In the genomic region with DNA sequence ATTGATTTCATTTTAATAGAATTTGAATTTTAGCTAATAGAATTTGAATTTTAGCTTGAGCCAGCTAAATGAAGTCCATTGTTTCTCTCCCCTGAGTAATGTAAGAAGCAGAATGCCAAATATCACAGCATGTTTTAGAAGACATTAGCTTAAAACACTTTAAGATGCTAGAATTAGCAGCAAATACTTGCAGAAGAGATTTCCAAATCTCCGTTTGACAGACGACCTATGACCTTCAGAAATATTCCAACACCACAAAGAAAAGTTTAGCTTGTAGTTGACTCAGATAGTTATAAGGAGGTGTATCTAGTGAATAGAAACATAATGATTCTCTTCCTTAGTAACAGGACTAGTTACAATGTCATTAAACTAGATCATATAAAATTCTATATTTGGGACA, we compare ENCODE assay signal across 28 cellular contexts. TPM values are rescaled to one million over a fixed set of nuclear protein-coding genes. Genes with fewer than 3 reads are reported as not detected.
"Had no signal": no experiment of that assay in that cellular context is flagged by ENCODE, and none has a peak within 500 bp of the region (broad histone marks: within the 10 kb centered on the region; RNA-seq: fewer than 3 reads in every experiment).

No MANE protein-coding gene starts in this region.

- ATAC-seq: left ventricle myocardium superior; naive thymus-derived CD8-positive, alpha-beta T cell; stimulated activated naive B cell treated with anti-CD40 and anti-IgM and Interleukin-4, amounts not matched to agents 10 μg/mL and 1 μg/mL and 100 μg/mL, for 72 hours had no signal

- H3K4me3 Mint-ChIP-seq: activated B cell treated with CpG ODN at 0.5 μM for 24 hours; activated CD4-positive, alpha-beta memory T cell treated with anti-CD3 and anti-CD28 coated beads for 36 hours; activated naive CD4-positive, alpha-beta T cell treated with anti-CD3 and anti-CD28 coated beads, Interleukin-2, amount 10 ng/mL, durations not matched to agents 7 days and 5 days; mesothelial cell of epicardium; naive thymus-derived CD8-positive, alpha-beta T cell; stimulated activated naive B cell treated with anti-CD40 and anti-IgM and Interleukin-4, amounts not matched to agents 10 μg/mL and 1 μg/mL and 100 μg/mL, for 72 hours; T-helper 1 cell treated with Interleukin-12 subunit alpha and Interleukin-12 subunit beta and Interleukin-4 antibody, amounts not matched to agents 30 μg/mL and 1 μg/mL, for 36 hours; type B pancreatic cell had no signal

- H3K27me3 Mint-ChIP-seq: activated B cell treated with CpG ODN at 0.5 μM for 24 hours; activated CD4-positive, alpha-beta memory T cell treated with anti-CD3 and anti-CD28 coated beads for 36 hours; activated naive CD4-positive, alpha-beta T cell treated with anti-CD3 and anti-CD28 coated beads, Interleukin-2, amount 10 ng/mL, durations not matched to agents 7 days and 5 days; naive thymus-derived CD8-positive, alpha-beta T cell; stimulated activated naive B cell treated with anti-CD40 and anti-IgM and Interleukin-4, amounts not matched to agents 10 μg/mL and 1 μg/mL and 100 μg/mL, for 72 hours; type B pancreatic cell had no signal

- H3K27ac Mint-ChIP-seq: activated B cell treated with CpG ODN at 0.5 μM for 24 hours; activated CD4-positive, alpha-beta memory T cell treated with anti-CD3 and anti-CD28 coated beads for 36 hours; activated naive CD4-positive, alpha-beta T cell treated with anti-CD3 and anti-CD28 coated beads, Interleukin-2, amount 10 ng/mL, durations not matched to agents 7 days and 5 days; mesothelial cell of epicardium; naive thymus-derived CD8-positive, alpha-beta T cell; stimulated activated naive B cell treated with anti-CD40 and anti-IgM and Interleukin-4, amounts not matched to agents 10 μg/mL and 1 μg/mL and 100 μg/mL, for 72 hours; T-helper 1 cell treated with Interleukin-12 subunit alpha and Interleukin-12 subunit beta and Interleukin-4 antibody, amounts not matched to agents 30 μg/mL and 1 μg/mL, for 36 hours; type B pancreatic cell had no signal

- H3K4me3 ChIP-seq: sigmoid colon, smooth muscle cell, testis, vagina had no signal

- H3K36me3 Mint-ChIP-seq: activated CD4-positive, alpha-beta memory T cell treated with anti-CD3 and anti-CD28 coated beads for 36 hours; activated naive CD4-positive, alpha-beta T cell treated with anti-CD3 and anti-CD28 coated beads, Interleukin-2, amount 10 ng/mL, durations not matched to agents 7 days and 5 days; mesothelial cell of epicardium; naive thymus-derived CD8-positive, alpha-beta T cell; stimulated activated naive B cell treated with anti-CD40 and anti-IgM and Interleukin-4, amounts not matched to agents 10 μg/mL and 1 μg/mL and 100 μg/mL, for 72 hours; type B pancreatic cell had no signal

- H3K9me3 Mint-ChIP-seq: activated B cell treated with CpG ODN at 0.5 μM for 24 hours; activated naive CD4-positive, alpha-beta T cell treated with anti-CD3 and anti-CD28 coated beads, Interleukin-2, amount 10 ng/mL, durations not matched to agents 7 days and 5 days; mesothelial cell of epicardium; stimulated activated naive B cell treated with anti-CD40 and anti-IgM and Interleukin-4, amounts not matched to agents 10 μg/mL and 1 μg/mL and 100 μg/mL, for 72 hours; T-helper 1 cell treated with Interleukin-12 subunit alpha and Interleukin-12 subunit beta and Interleukin-4 antibody, amounts not matched to agents 30 μg/mL and 1 μg/mL, for 36 hours; type B pancreatic cell had no signal

- DNase-seq: activated B cell treated with CpG ODN at 0.5 μM for 24 hours; activated CD4-positive, alpha-beta memory T cell treated with anti-CD3 and anti-CD28 coated beads for 36 hours; activated CD4-positive, alpha-beta T cell treated with anti-CD3 and anti-CD28 coated beads for 48 hours; activated effector memory CD4-positive, alpha-beta T cell treated with anti-CD3 and anti-CD28 coated beads, Interleukin-2, amount 50 U/mL, for 16 hours; activated naive CD4-positive, alpha-beta T cell treated with anti-CD3 and anti-CD28 coated beads, Interleukin-2, amount 10 ng/mL, durations not matched to agents 7 days and 5 days; aorta; brain microvascular endothelial cell; central memory CD4-positive, alpha-beta T cell; effector memory CD4-positive, alpha-beta T cell; glutamatergic neuron; hippocampal formation; left ventricle myocardium superior; mammary epithelial cell; naive thymus-derived CD8-positive, alpha-beta T cell; retina; sigmoid colon; stimulated activated CD4-positive, alpha-beta T cell treated with anti-CD3 and anti-CD28 coated beads, Interleukin-15, amount 100 ng/mL, for 24 hours; stimulated activated CD8-positive, alpha-beta memory T cell treated with anti-CD3 and anti-CD28 coated beads, Interleukin-4, amount 100 ng/mL, for 48 hours; stimulated activated naive B cell treated with anti-CD40 and anti-IgM and Interleukin-4, amounts not matched to agents 10 μg/mL and 1 μg/mL and 100 μg/mL, for 72 hours; testis had no signal

- H3K4me1 Mint-ChIP-seq: activated B cell treated with CpG ODN at 0.5 μM for 24 hours; activated naive CD4-positive, alpha-beta T cell treated with anti-CD3 and anti-CD28 coated beads, Interleukin-2, amount 10 ng/mL, durations not matched to agents 7 days and 5 days; naive thymus-derived CD8-positive, alpha-beta T cell; stimulated activated naive B cell treated with anti-CD40 and anti-IgM and Interleukin-4, amounts not matched to agents 10 μg/mL and 1 μg/mL and 100 μg/mL, for 72 hours had no signal

RNA-seq across cellular contexts. Expression of gene MYF6, which starts 51.7 kb away (rescaled TPM):
- total RNA-seq: activated B cell treated with CpG ODN at 0.5 μM for 24 hours; activated CD4-positive, alpha-beta memory T cell treated with anti-CD3 and anti-CD28 coated beads for 36 hours; aorta; dermis microvascular lymphatic vessel endothelial cell; left ventricle myocardium superior; mammary epithelial cell; naive thymus-derived CD8-positive, alpha-beta T cell; osteoblast; posterior vena cava; sigmoid colon; smooth muscle cell; testis; vagina had no signal
